In genomic region chr12:12725956-12726542, GRCh38 we compare ENCODE assay signal across 8 cellular contexts. TPM values are rescaled to one million over a fixed set of nuclear protein-coding genes. Genes with fewer than 3 reads are reported as not detected.
DNase-seq lines count a peak whose midpoint lies in the region; ATAC-seq and TF ChIP-seq lines count a peak whose summit lies in the region.

No MANE protein-coding gene starts in this region.

- no peaks in the 10 kb centered on the region for H3K9me3 Mint-ChIP-seq in activated CD4-positive, alpha-beta memory T cell treated with anti-CD3 and anti-CD28 coated beads, Interleukin-2, amount 10 ng/mL, durations not matched to agents 7 days and 5 days

- H4K20me1 ChIP-seq in SK-N-SH (ENCODE audit: insufficient read depth) = no peaks in the 10 kb centered on the region

- no peak for TF ChIP-seq CTCF in SK-N-SH (IDR thresholded peaks at IDR 0.05)

- peaks cover 27% of the 10 kb centered on the region for H3F3A ChIP-seq in SK-N-SH (replicated peaks; ENCODE audit: insufficient read depth)

- H3K27me3 Mint-ChIP-seq in activated CD4-positive, alpha-beta memory T cell treated with anti-CD3 and anti-CD28 coated beads, Interleukin-2, amount 10 ng/mL, durations not matched to agents 7 days and 5 days = no peaks in the 10 kb centered on the region

- peak overlapping the region; percentile 22 for H2AFZ ChIP-seq in SK-N-SH (ENCODE audit: low read depth)

- WGBS in SK-N-SH (ENCODE audit: low lambda C conversion rate) = 2% methylated on average over 26 of the region's 26 CpGs

- H3K27ac Mint-ChIP-seq in activated CD4-positive, alpha-beta memory T cell treated with anti-CD3 and anti-CD28 coated beads, Interleukin-2, amount 10 ng/mL, durations not matched to agents 7 days and 5 days = peak overlapping the region; percentile 96

- H3K4me2 ChIP-seq in SK-N-SH = peak overlapping the region; percentile 61

- H3K4me3 ChIP-seq in SK-N-SH (ENCODE audit: low read depth in 2 of 2, low read length in 1 of 2) = peak overlapping the region; percentile 62 to 81
- H3K4me3 ChIP-seq in iPS-18a (ENCODE audit: low read length) = peak overlapping the region; percentile 89
- H3K4me3 ChIP-seq in stomach smooth muscle (ENCODE audit: low read length in 2 of 2) = peak overlapping the region; percentile 86 to 92

- TF ChIP-seq RAD21 in SK-N-SH (IDR thresholded peaks at IDR 0.05; ENCODE audit: low read length) = no peak

- ATAC-seq in SK-N-SH treated with all-trans-retinoic acid at 6 μM for 48 hours (no peak), GM19397 (IDR thresholded peaks at IDR 0.05; ENCODE audit: unreplicated experiment) (no peak)

- CTCF ChIA-PET in SK-N-SH (lab: Yijun Ruan, JAX) = interaction anchor here (0.6 to 2.3 kb wide), 2 partner anchors 10 to 1163 kb away, joined by 3 to 24 read pairs; no protein-coding TSS in a partner anchor
- CTCF ChIA-PET in activated CD4-positive, alpha-beta memory T cell treated with anti-CD3 and anti-CD28 coated beads, Interleukin-2, amount 10 ng/mL, durations not matched to agents 7 days and 5 days (lab: Charles Lee) = interaction anchor here (0.7 to 4.0 kb wide), 6 partner anchors 9 to 369 kb away, joined by 3 to 63 read pairs (median 6); partner anchors contain the start of genes BORCS5 and CDKN1B

- H3K4me1 Mint-ChIP-seq in activated CD4-positive, alpha-beta memory T cell treated with anti-CD3 and anti-CD28 coated beads, Interleukin-2, amount 10 ng/mL, durations not matched to agents 7 days and 5 days = peaks cover 33% of the 10 kb centered on the region

- H3K4me1 ChIP-seq in SK-N-SH (ENCODE audit: control insufficient read depth in 1 of 2, insufficient read depth in 2 of 2, low read depth in 1 of 2, low read length in 1 of 2) = peaks cover 10 to 14% of the 10 kb centered on the region in 2 experiments; a peak in 3 of 4 replicates
- peaks cover 15% of the 10 kb centered on the region for H3K4me1 ChIP-seq in iPS-18a (ENCODE audit: control insufficient read depth, low read depth, low read length)
- H3K4me1 ChIP-seq in stomach smooth muscle (ENCODE audit: control insufficient read depth, insufficient read depth, low read length) = peaks cover 12% of the 10 kb centered on the region

- peaks cover 85% of the 10 kb centered on the region for H3K79me2 ChIP-seq in SK-N-SH (ENCODE audit: insufficient read depth)

- POLR2A ChIA-PET in SK-N-SH (lab: Yijun Ruan, JAX) = interaction anchor here (0.7 to 2.4 kb wide), 8 partner anchors 10 to 406 kb away, joined by 3 to 13 read pairs (median 4); partner anchors contain the start of gene BORCS5
- POLR2A ChIA-PET in activated CD4-positive, alpha-beta memory T cell treated with anti-CD3 and anti-CD28 coated beads, Interleukin-2, amount 10 ng/mL, durations not matched to agents 7 days and 5 days (lab: Charles Lee) = interaction anchor here (0.6 to 20.9 kb wide), 34 partner anchors 10 to 1713 kb away, joined by 3 to 886 read pairs (median 5); partner anchors contain the start of genes BCL2L14, BORCS5, CDKN1B and CREBL2

- no peaks in the 10 kb centered on the region for H3K9me3 ChIP-seq in SK-N-SH
- no peaks in the 10 kb centered on the region for H3K9me3 ChIP-seq in iPS-18a (ENCODE audit: control insufficient read depth, low read depth, low read length)
- no peaks in the 10 kb centered on the region for H3K9me3 ChIP-seq in stomach smooth muscle (ENCODE audit: control insufficient read depth in 2 of 2, low read length in 2 of 2)

- no peak for TF ChIP-seq EP300 in SK-N-SH (IDR thresholded peaks at IDR 0.05; ENCODE audit: borderline replicate concordance in 1 of 2, low read depth in 1 of 2, low read length in 1 of 2)

- DNase-seq in SK-N-SH (no peak), SHP77 (lab: John Stamatoyannopoulos, UW) (no peak)
- no peak for DNase-seq in activated CD4-positive, alpha-beta memory T cell treated with anti-CD3 and anti-CD28 coated beads, Interleukin-2, amount 10 ng/mL, durations not matched to agents 7 days and 5 days
- no peak for DNase-seq in activated effector memory CD4-positive, alpha-beta T cell treated with anti-CD3 and anti-CD28 coated beads, Interleukin-2, amount 50 U/mL, for 16 hours

- H3K27me3 ChIP-seq in SK-N-SH (ENCODE audit: insufficient read depth) = no peaks in the 10 kb centered on the region
- H3K27me3 ChIP-seq in iPS-18a (ENCODE audit: control insufficient read depth, insufficient read depth, low read length) = peaks cover 53% of the 10 kb centered on the region
- H3K27me3 ChIP-seq in stomach smooth muscle (ENCODE audit: control insufficient read depth in 1 of 2, insufficient read depth in 2 of 2, low read length in 2 of 2) = no peaks in the 10 kb centered on the region

- H3K27ac ChIP-seq in SK-N-SH (ENCODE audit: low read depth in 2 of 2, low read length in 1 of 2) = peak overlapping the region; percentile 94 to 98
- no peak overlapping the region for H3K27ac ChIP-seq in iPS-18a (ENCODE audit: low read length)
- H3K27ac ChIP-seq in stomach smooth muscle (ENCODE audit: low read length) = peak overlapping the region; percentile 86

- H3K36me3 ChIP-seq in SK-N-SH (replicated peaks in 1 of 2; ENCODE audit: control insufficient read depth in 1 of 2, insufficient read depth in 2 of 2, low read length in 1 of 2) (peaks cover 13 to 17% of the 10 kb centered on the region in 2 experiments), iPS-18a (ENCODE audit: control insufficient read depth, low read depth, low read length) (peaks cover 4% of the 10 kb centered on the region), stomach smooth muscle (ENCODE audit: control insufficient read depth in 2 of 2, insufficient read depth in 2 of 2, low read length in 2 of 2) (peaks cover 3 to 5% of the 10 kb centered on the region in 2 donors)

- H3K36me3 Mint-ChIP-seq in activated CD4-positive, alpha-beta memory T cell treated with anti-CD3 and anti-CD28 coated beads, Interleukin-2, amount 10 ng/mL, durations not matched to agents 7 days and 5 days (ENCODE audit: low read depth) = peaks cover 68% of the 10 kb centered on the region

- no peaks in the 10 kb centered on the region for H3K9me2 ChIP-seq in SK-N-SH

- H3K9ac ChIP-seq in SK-N-SH (peak overlapping the region; percentile 99), iPS-18a (ENCODE audit: low read length) (peak overlapping the region; percentile 78), stomach smooth muscle (ENCODE audit: low read length in 2 of 2) (peak overlapping the region; percentile 69 to 70)

- H3K4me3 Mint-ChIP-seq in activated CD4-positive, alpha-beta memory T cell treated with anti-CD3 and anti-CD28 coated beads, Interleukin-2, amount 10 ng/mL, durations not matched to agents 7 days and 5 days = peak overlapping the region; percentile 94

TF ChIP-seq in SK-N-SH, 30 proteins besides CTCF, POLR2A, EP300 and RAD21 (continues in another document):
- TF ChIP-seq FOXM1 (IDR thresholded peaks at IDR 0.05; ENCODE audit: low read depth) (no peak; the same call in 1 of the 2 replicates), PBX3 (IDR thresholded peaks at IDR 0.05) (no peak), TAF1 (IDR thresholded peaks at IDR 0.05; ENCODE audit: borderline replicate concordance, low read depth, low read length) (no peak; the same call in 1 of the 2 replicates), RFX5 (IDR thresholded peaks at IDR 0.05; ENCODE audit: low read length) (no peak), MXI1 (IDR thresholded peaks at IDR 0.05; ENCODE audit: low read depth, low read length) (no peak)

TF ChIP-seq in SK-N-SH treated with all-trans-retinoic acid at 6 μM for 48 hours, 23 proteins besides CTCF, POLR2A, EP300 and RAD21 (continues in another document):
- TF ChIP-seq CSDC2 (CRISPR knock-in tag; IDR thresholded peaks at IDR 0.05) = no peak
- no peak for TF ChIP-seq ZNF70 (CRISPR knock-in tag; IDR thresholded peaks at IDR 0.05)
- TF ChIP-seq TSHZ2 (CRISPR knock-in tag; IDR thresholded peaks at IDR 0.05) = no peak; the same call in 1 of the 2 replicates
- no peak for TF ChIP-seq TCF4 (CRISPR knock-in tag; IDR thresholded peaks at IDR 0.05; ENCODE audit: borderline replicate concordance)

RNA-seq across cellular contexts. Expression of gene CDKN1B, which starts 8.9 kb away (rescaled TPM):
- 6.8 and 9.2 TPM in 2 replicates for polyA plus RNA-seq in SK-N-SH (2012; rRNA removed)
- 6.9 and 8.8 TPM in 2 replicates for polyA plus RNA-seq in SK-N-SH (2012; cell fraction: cytosol; rRNA removed)
- 7.4 and 8.4 TPM in 2 replicates for polyA plus RNA-seq in SK-N-SH (2012; cell fraction: nucleus; rRNA removed)
- 100 to 1,000 TPM; 164 to 166 TPM for total RNA-seq in activated CD4-positive, alpha-beta memory T cell treated with anti-CD3 and anti-CD28 coated beads, Interleukin-2, amount 10 ng/mL, durations not matched to agents 7 days and 5 days

RNA-seq across cellular contexts. Expression of gene GPR19, which starts 30.1 kb away (rescaled TPM):
- 0.41 and 0.55 TPM in 2 replicates for polyA plus RNA-seq in SK-N-SH (2012; rRNA removed)
- polyA plus RNA-seq in SK-N-SH (2012; cell fraction: cytosol; rRNA removed) = 0.37 and 0.39 TPM in 2 replicates
- 0.23 and 0.66 TPM in 2 replicates for polyA plus RNA-seq in SK-N-SH (2012; cell fraction: nucleus; rRNA removed)
- total RNA-seq in activated CD4-positive, alpha-beta memory T cell treated with anti-CD3 and anti-CD28 coated beads, Interleukin-2, amount 10 ng/mL, durations not matched to agents 7 days and 5 days = 10 to 100 TPM; 18.6 to 20.1 TPM

RNA-seq across cellular contexts. Expression of gene APOLD1, which starts 59.4 kb away (rescaled TPM):
- 1.6 and 1.7 TPM in 2 replicates for polyA plus RNA-seq in SK-N-SH (2012; rRNA removed)
- polyA plus RNA-seq in SK-N-SH (2012; cell fraction: cytosol; rRNA removed) = 1.4 TPM in 2 replicates
- polyA plus RNA-seq in SK-N-SH (2012; cell fraction: nucleus; rRNA removed) = 3.5 and 4.8 TPM in 2 replicates
- total RNA-seq in activated CD4-positive, alpha-beta memory T cell treated with anti-CD3 and anti-CD28 coated beads, Interleukin-2, amount 10 ng/mL, durations not matched to agents 7 days and 5 days = 1 to 10 TPM; 9.2 to 9.9 TPM
